In the genomic region with DNA sequence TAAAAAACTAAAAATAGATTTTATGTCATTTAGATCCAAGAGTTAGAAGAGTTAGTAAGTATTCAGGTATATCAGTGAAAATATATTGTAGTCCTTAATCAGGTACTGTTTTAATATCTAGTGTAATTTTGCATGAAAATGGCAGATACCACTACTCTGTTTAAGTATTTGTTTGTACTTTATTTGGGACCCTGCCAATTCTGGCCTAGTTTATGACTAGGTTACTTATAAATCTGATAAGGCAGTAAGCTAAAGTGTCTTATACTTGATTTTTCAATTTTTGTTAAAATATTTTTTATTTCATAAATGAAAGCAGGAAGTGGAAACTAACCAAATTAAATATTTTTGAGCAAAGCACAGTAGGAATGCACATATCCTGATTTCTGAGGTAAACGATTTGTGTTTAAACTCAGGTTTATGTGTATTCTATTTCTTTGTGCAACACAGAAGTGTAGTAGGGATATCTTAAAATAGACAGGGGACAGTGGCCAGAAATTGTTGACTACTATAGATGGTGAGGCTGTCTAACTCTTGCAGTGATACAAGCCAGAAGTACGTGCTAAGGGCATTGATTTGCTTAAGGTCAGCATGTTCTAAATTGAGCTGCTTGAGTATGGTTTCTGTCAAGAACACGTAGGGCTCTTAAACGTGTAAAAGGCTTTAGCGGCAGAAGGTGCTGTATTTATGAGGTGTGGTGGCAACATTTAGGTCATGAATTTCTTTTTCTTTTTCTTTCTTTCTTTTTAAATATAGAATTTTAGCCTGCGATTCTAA, we compare ENCODE assay signal across 8 cellular contexts. TPM values are rescaled to one million over a fixed set of nuclear protein-coding genes. Genes with fewer than 3 reads are reported as not detected.
DNase-seq lines count a peak whose midpoint lies in the region; ATAC-seq and TF ChIP-seq lines count a peak whose summit lies in the region.

No MANE protein-coding gene starts in this region.

- ATAC-seq in GM19468 (IDR thresholded peaks at IDR 0.05; ENCODE audit: extremely low read depth, unreplicated experiment): peak; percentile 73
- ATAC-seq in HG03469 (IDR thresholded peaks at IDR 0.05; ENCODE audit: unreplicated experiment): peak; percentile 95
- no peak for ATAC-seq in HG03457 (IDR thresholded peaks at IDR 0.05; ENCODE audit: unreplicated experiment)
- ATAC-seq in omental fat pad (ENCODE audit: low FRiP score): no peak

- in situ Hi-C loops in ACHN (cut with HindIII; ENCODE audit: low pct_ligation_motif_present, low pct_unique_long_range_greater_than_20kb, low sequenced_read_pairs): no loop called here

- no peak for TF ChIP-seq CTCF in omental fat pad (IDR thresholded peaks at IDR 0.05)

- peak; percentile 27 for DNase-seq in ACHN
- DNase-seq in hepatic stellate cell (ENCODE audit: low spot score): peak; percentile 21
- no peak for DNase-seq in omental fat pad (ENCODE audit: low spot score)
- DNase-seq in hypothalamus (lab: John Stamatoyannopoulos, UW): no peak
- DNase-seq in NCI-H1436 treated with DMSO at 0.1 percent for 48 hours (lab: John Stamatoyannopoulos, UW): no peak

RNA-seq across cellular contexts. Expression of a gene that starts 34.0 kb away (rescaled TPM):
- 100 to 1,000 TPM; 233 to 345 (median 278) TPM for total RNA-seq in omental fat pad

Comparison
In these comparisons a context has a peak if more than half of its experiments do, and no peak if none do; other contexts are left out.
1. DNase-seq: peak in ACHN (single experiment) and hepatic stellate cell (single experiment); none in omental fat pad (single experiment), hypothalamus (0 of 51) and NCI-H1436 treated with DMSO at 0.1 percent for 48 hours (single experiment).
2. ATAC-seq: peak in GM19468 (single experiment) and HG03469 (single experiment); none in HG03457 (single experiment) and omental fat pad (single experiment).